In the genomic region with DNA sequence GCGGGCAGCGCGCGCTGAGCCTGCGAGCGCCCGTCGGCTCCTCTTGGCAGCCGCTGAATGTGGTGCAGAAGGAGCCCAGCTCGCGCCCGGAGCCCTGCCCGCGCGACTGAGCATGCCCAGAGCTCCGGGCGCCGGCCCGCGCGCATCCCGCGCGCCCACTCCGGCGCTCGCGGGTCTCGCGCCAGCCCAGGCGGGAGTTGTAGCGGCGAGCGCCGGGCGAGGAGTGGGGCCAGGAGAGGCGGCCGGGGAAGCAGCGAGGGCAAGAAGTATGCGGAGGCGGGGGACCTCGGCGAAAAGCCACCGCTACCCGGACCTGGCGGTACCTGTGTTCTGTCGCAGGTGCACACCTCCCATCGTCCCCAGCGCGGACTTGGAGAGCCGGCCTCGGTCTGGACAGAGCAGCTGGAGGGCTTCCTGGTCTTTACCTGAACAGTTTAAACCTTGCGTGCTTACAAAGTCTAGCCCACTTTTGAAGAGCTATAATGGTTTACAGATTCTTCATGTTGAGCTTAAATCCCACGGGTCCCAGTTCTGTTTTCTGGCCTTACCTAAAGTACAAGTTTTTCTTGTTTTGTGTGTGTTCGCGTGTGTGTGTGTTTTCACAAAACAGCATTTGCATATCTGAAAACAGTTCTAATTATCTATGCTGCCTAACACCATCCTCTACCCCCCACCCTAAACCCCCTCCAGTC, we compare ENCODE assay signal across 1 cellular context.
TF ChIP-seq lines count a peak whose summit lies in the region.

A gene (minus strand): TSS at position 61 of the 692 bp plus-strand sequence. CDS start 114 bp downstream, outside the sequence.

TF ChIP-seq in HCT116, 20 proteins besides CTCF, POLR2A, EP300 and RAD21 (continued from another document):
- TF ChIP-seq FOSL1 (IDR thresholded peaks at IDR 0.05; ENCODE audit: low read depth) (no peak), ZFX (IDR thresholded peaks at IDR 0.05) (peak; percentile 34; the same call in 1 of the 2 replicates), CBX3 (IDR thresholded peaks at IDR 0.05; ENCODE audit: low read depth) (no peak)
- TF ChIP-seq, protein P1, sequence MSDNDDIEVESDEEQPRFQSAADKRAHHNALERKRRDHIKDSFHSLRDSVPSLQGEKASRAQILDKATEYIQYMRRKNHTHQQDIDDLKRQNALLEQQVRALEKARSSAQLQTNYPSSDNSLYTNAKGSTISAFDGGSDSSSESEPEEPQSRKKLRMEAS (IDR thresholded peaks at IDR 0.05) = peak; percentile 5; the same call in 1 of the 2 replicates
